Comparison of ENCODE assay signal across 11 cellular contexts in the genomic region with DNA sequence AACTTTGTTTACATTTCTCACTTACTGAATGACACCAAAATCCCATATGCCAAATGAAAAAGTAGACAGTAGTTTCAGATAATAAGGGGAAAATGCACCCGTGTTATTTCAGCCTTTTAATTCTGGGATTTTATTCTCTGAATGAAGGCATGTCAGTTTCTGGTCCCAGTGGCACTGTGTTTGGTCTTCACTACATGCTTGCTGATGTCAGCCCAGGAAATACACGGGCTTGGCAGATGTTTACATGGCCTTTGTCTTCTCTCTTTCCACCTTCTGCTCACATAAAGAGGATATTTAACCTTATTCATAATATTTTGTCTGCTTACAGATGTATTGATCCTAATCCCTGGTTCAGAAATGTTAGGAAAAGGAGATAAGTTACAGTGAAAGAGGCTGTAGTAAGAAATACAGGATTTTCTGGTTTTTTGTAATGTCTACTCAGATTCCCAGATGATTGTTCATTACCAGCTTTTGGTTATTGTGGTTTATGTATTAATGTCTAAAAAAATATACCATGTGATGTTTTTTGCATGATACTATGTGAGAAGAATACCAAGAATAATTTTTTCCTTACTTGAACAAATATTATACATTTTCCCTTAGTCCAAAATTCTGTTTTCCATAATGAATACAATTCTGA. TPM values are rescaled to one million over a fixed set of nuclear protein-coding genes. Genes with fewer than 3 reads are reported as not detected.
DNase-seq lines count a peak whose midpoint lies in the region; ATAC-seq and TF ChIP-seq lines count a peak whose summit lies in the region.
"Had no signal": no experiment of that assay in that cellular context is flagged by ENCODE, and none has a peak within 500 bp of the region (broad histone marks: within the 10 kb centered on the region; RNA-seq: fewer than 3 reads in every experiment).

No MANE protein-coding gene starts in this region.

- no peaks in the 10 kb centered on the region for H3K36me3 Mint-ChIP-seq in natural killer cell

- peak overlapping the region in 1 of 2 experiments; percentile 20 for H2BK12ac ChIP-seq in mesenchymal stem cell (ENCODE audit: low read length in 2 of 2)

- no peaks in the 10 kb centered on the region for H3K4me1 Mint-ChIP-seq in natural killer cell

- no peak overlapping the region for H4K8ac ChIP-seq in mesenchymal stem cell (ENCODE audit: low read length)

- H3K23ac ChIP-seq in mesenchymal stem cell (ENCODE audit: low read length in 2 of 2): no peak overlapping the region

- H3K4ac ChIP-seq in mesenchymal stem cell (ENCODE audit: low read depth in 1 of 2, low read length in 2 of 2): no peak overlapping the region

- no peak for ATAC-seq in GM21737 (IDR thresholded peaks at IDR 0.05; ENCODE audit: unreplicated experiment)
- ATAC-seq in natural killer cell: no peak
- ATAC-seq in GM19397 (IDR thresholded peaks at IDR 0.05; ENCODE audit: unreplicated experiment): no peak

- H3K4me3 Mint-ChIP-seq in natural killer cell: no peak overlapping the region

- peaks cover 4% of the 10 kb centered on the region for H3K79me1 ChIP-seq in mesenchymal stem cell (replicated peaks; ENCODE audit: low read length, poor library complexity, severe bottlenecking)

- peak overlapping the region; percentile 61 for H2BK5ac ChIP-seq in mesenchymal stem cell (ENCODE audit: low read depth, low read length, poor library complexity, severe bottlenecking)

- no peak overlapping the region for H3K14ac ChIP-seq in mesenchymal stem cell (ENCODE audit: low read length in 2 of 2)

- no peak overlapping the region for H2BK15ac ChIP-seq in mesenchymal stem cell (ENCODE audit: low read depth, poor library complexity, severe bottlenecking)

- no peaks in the 10 kb centered on the region for H3K9me3 Mint-ChIP-seq in natural killer cell

- H3K4me1 ChIP-seq in mesenchymal stem cell (ENCODE audit: control insufficient read depth, insufficient read depth, low read depth, low read length): peaks cover 13% of the 10 kb centered on the region

- peaks cover 4 to 9% of the 10 kb centered on the region in 2 experiments for H3K36me3 ChIP-seq in mesenchymal stem cell (ENCODE audit: control insufficient read depth in 1 of 2, insufficient read depth in 2 of 2, low read depth in 1 of 2, low read length in 2 of 2)

- TF ChIP-seq CTCF in AG10803 (conservative IDR thresholded peaks at IDR 0.05; ENCODE audit: low read length) (no peak), choroid plexus epithelial cell (conservative IDR thresholded peaks at IDR 0.05; ENCODE audit: low read depth, low read length) (no peak), natural killer cell (IDR thresholded peaks at IDR 0.05) (no peak)

- H3K4me3 ChIP-seq in AG10803 (ENCODE audit: low read length) (peak overlapping the region; percentile 17), choroid plexus epithelial cell (ENCODE audit: low read depth, low read length) (no peak overlapping the region), mesenchymal stem cell (ENCODE audit: insufficient read depth in 1 of 2, low read depth in 1 of 2, low read length in 2 of 2) (peak overlapping the region in 1 of 2 experiments; percentile 20)

- H2BK120ac ChIP-seq in mesenchymal stem cell (ENCODE audit: low read depth, low read length): no peak overlapping the region

- peak overlapping the region in 1 of 2 experiments; percentile 34 for H3K18ac ChIP-seq in mesenchymal stem cell (ENCODE audit: low read depth in 1 of 2, low read length in 2 of 2)

- H2AK5ac ChIP-seq in mesenchymal stem cell (ENCODE audit: low read length, severe bottlenecking): peak overlapping the region; percentile 71

- no peaks in the 10 kb centered on the region for H3K9me3 ChIP-seq in mesenchymal stem cell (ENCODE audit: control insufficient read depth, low read length)

- WGBS in mesenchymal stem cell: 29% methylated on average over 1 of the region's 2 CpGs

- peak overlapping the region; percentile 5 for H3K4me2 ChIP-seq in mesenchymal stem cell (ENCODE audit: low read length, poor library complexity, severe bottlenecking)

- DNase-seq in AG10803 (ENCODE audit: low read depth) (peak; percentile 71), NCI-H2029 treated with DMSO at 0.1 percent for 48 hours (lab: John Stamatoyannopoulos, UW) (peak; percentile 99), choroid plexus epithelial cell (ENCODE audit: low read depth) (peak; percentile 70), mesenchymal stem cell (peak; percentile 48), natural killer cell (no peak)
- DNase-seq in activated naive CD4-positive, alpha-beta T cell treated with anti-CD3 and anti-CD28 coated beads, Interleukin-2, amount 50 U/mL, for 16 hours: no peak
- DNase-seq: effector CD4-positive, alpha-beta T cell; H7; retina had no signal

- peak overlapping the region; percentile 94 for H3K27ac ChIP-seq in mesenchymal stem cell (ENCODE audit: low read length, poor library complexity, severe bottlenecking)

- no peak overlapping the region for H3K27ac Mint-ChIP-seq in natural killer cell

- H3K27me3 ChIP-seq in mesenchymal stem cell (ENCODE audit: control insufficient read depth in 1 of 2, insufficient read depth in 1 of 2, low read length in 2 of 2): no peaks in the 10 kb centered on the region

- intact Hi-C loops in natural killer cell (cut with micrococcal nuclease): no loop called here

- H2AFZ ChIP-seq in mesenchymal stem cell (ENCODE audit: low read depth, low read length): no peak overlapping the region

- H4K91ac ChIP-seq in mesenchymal stem cell (ENCODE audit: low read length): no peak overlapping the region

- H3K9ac ChIP-seq in mesenchymal stem cell (ENCODE audit: low read length): peak overlapping the region; percentile 78

- H3K27me3 Mint-ChIP-seq in natural killer cell (ENCODE audit: low read depth in 2 of 2): no peaks in the 10 kb centered on the region

RNA-seq across cellular contexts. Expression of a gene that starts 27.7 kb away (rescaled TPM):
- 32.5 TPM for polyA plus RNA-seq in mesenchymal stem cell (2013, experiment 1 of 2)
- polyA plus RNA-seq in mesenchymal stem cell (2013, experiment 2 of 2): 32.4 TPM
- 1 to 10 TPM; 7.4 to 9.6 (median 7.6) TPM for total RNA-seq in natural killer cell

Comparison
In these comparisons a context has a peak if more than half of its experiments do, and no peak if none do; other contexts are left out.
1. DNase-seq: peak in AG10803 (single experiment), NCI-H2029 treated with DMSO at 0.1 percent for 48 hours (single experiment), choroid plexus epithelial cell (single experiment) and mesenchymal stem cell (single experiment); none in activated naive CD4-positive, alpha-beta T cell treated with anti-CD3 and anti-CD28 coated beads, Interleukin-2, amount 50 U/mL, for 16 hours (single experiment) and natural killer cell (single experiment).